8 cellular contexts compared by ENCODE assay signal in the genomic region with DNA sequence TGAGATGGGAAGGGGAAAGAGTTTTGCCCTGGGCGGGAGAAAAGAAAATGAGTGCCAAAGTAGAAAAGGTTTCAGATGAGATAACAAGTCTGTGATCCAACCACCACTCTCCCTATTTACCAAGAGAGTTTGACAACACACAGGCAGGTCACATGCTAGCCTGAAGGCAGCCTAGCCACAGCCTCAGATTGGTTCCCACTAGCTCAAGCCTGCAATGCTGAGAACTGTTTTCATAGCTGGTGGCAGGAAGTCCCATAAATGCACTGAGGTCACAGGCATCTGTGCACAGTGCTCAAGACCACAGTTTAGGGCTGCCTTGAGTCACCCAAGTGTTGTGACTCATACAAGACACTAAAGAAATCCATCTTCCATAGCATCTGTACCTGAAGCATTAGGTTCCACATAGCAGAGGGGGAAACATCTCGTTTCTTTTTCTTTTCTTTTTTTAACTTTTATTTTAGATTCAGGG. TPM values are rescaled to one million over a fixed set of nuclear protein-coding genes. Genes with fewer than 3 reads are reported as not detected.
DNase-seq lines count a peak whose midpoint lies in the region; ATAC-seq and TF ChIP-seq lines count a peak whose summit lies in the region.

No MANE protein-coding gene starts in this region.

- H3K27ac ChIP-seq in GM23338 (ENCODE audit: low read depth), result no peak overlapping the region

- H3K27me3 Mint-ChIP-seq in activated CD4-positive, alpha-beta T cell treated with anti-CD3 and anti-CD28 coated beads, Interleukin-2, amount 10 ng/mL, durations not matched to agents 7 days and 5 days, result peaks cover 18% of the 10 kb centered on the region
- H3K27me3 Mint-ChIP-seq in GM23338 (ENCODE audit: insufficient read depth, low read depth, poor library complexity), result peaks cover 11% of the 10 kb centered on the region

- H3K4me2 ChIP-seq in GM23338, result no peak overlapping the region

- no peaks in the 10 kb centered on the region for H3F3A ChIP-seq in GM23338 (replicated peaks; ENCODE audit: low read depth)

- DNase-seq in GM12865 (ENCODE audit: low read depth), result peak; percentile 91
- peak; percentile 80 for DNase-seq in activated CD4-positive, alpha-beta T cell treated with anti-CD3 and anti-CD28 coated beads, Interleukin-2, amount 10 ng/mL, durations not matched to agents 7 days and 5 days
- DNase-seq in left colon, result no peak
- DNase-seq in DMS53 (lab: John Stamatoyannopoulos, UW), result no peak
- no peak for DNase-seq in GM23338 (ENCODE audit: low spot score)
- DNase-seq in Kasumi-1 (lab: John Stamatoyannopoulos, UW), result no peak

- no peaks in the 10 kb centered on the region for H4K20me1 ChIP-seq in GM23338 (replicated peaks; ENCODE audit: insufficient read depth)

- H3K4me3 ChIP-seq in GM12865 (ENCODE audit: low read depth, low read length) (no peak overlapping the region), GM23338 (no peak overlapping the region)

- H3K36me3 ChIP-seq in GM23338 (ENCODE audit: insufficient read depth), result no peaks in the 10 kb centered on the region

- no peak overlapping the region for H2AFZ ChIP-seq in GM23338

- H3K4me1 Mint-ChIP-seq in activated CD4-positive, alpha-beta T cell treated with anti-CD3 and anti-CD28 coated beads, Interleukin-2, amount 10 ng/mL, durations not matched to agents 7 days and 5 days, result peaks cover 33% of the 10 kb centered on the region
- peaks cover 5% of the 10 kb centered on the region; the same call in 1 of the 3 replicates for H3K4me1 Mint-ChIP-seq in GM23338

- POLR2A ChIA-PET in activated CD4-positive, alpha-beta T cell treated with anti-CD3 and anti-CD28 coated beads, Interleukin-2, amount 10 ng/mL, durations not matched to agents 7 days and 5 days (lab: Charles Lee), result interaction anchor here (1.7 kb wide), 1 partner anchor 18 kb away, joined by 4 read pairs; the partner anchor contains the start of gene POP4

- no peaks in the 10 kb centered on the region for H3K79me2 ChIP-seq in GM23338 (replicated peaks; ENCODE audit: insufficient read depth)

- H3K27me3 ChIP-seq in GM23338 (ENCODE audit: insufficient read depth), result no peaks in the 10 kb centered on the region

- CTCF ChIA-PET in activated CD4-positive, alpha-beta T cell treated with anti-CD3 and anti-CD28 coated beads, Interleukin-2, amount 10 ng/mL, durations not matched to agents 7 days and 5 days (lab: Charles Lee), result interaction anchor here (0.8 to 2.1 kb wide), 4 partner anchors 8 to 85 kb away, joined by 3 to 11 read pairs (median 4); partner anchors contain the start of gene POP4

- H3K27ac Mint-ChIP-seq in activated CD4-positive, alpha-beta T cell treated with anti-CD3 and anti-CD28 coated beads, Interleukin-2, amount 10 ng/mL, durations not matched to agents 7 days and 5 days, result peak overlapping the region; percentile 82
- H3K27ac Mint-ChIP-seq in GM23338, result no peak overlapping the region

- peak; percentile 93 for ATAC-seq in HG02885 (IDR thresholded peaks at IDR 0.05; ENCODE audit: poor library complexity, unreplicated experiment)
- peak; percentile 24 for ATAC-seq in left colon
- ATAC-seq in HG03521 (IDR thresholded peaks at IDR 0.05; ENCODE audit: unreplicated experiment), result no peak
- no peak for ATAC-seq in GM23338

- H3K9me2 ChIP-seq in GM23338 (ENCODE audit: insufficient read depth), result no peaks in the 10 kb centered on the region

- intact Hi-C loops in left colon (cut with DNase I, micrococcal nuclease), result no loop called here

- H3K36me3 Mint-ChIP-seq in activated CD4-positive, alpha-beta T cell treated with anti-CD3 and anti-CD28 coated beads, Interleukin-2, amount 10 ng/mL, durations not matched to agents 7 days and 5 days (ENCODE audit: low read depth), result no peaks in the 10 kb centered on the region
- H3K36me3 Mint-ChIP-seq in GM23338 (ENCODE audit: low read depth), result no peaks in the 10 kb centered on the region

- H3K4me1 ChIP-seq in GM23338 (ENCODE audit: insufficient read depth), result no peaks in the 10 kb centered on the region

- peaks cover 2% of the 10 kb centered on the region for H3K9me3 Mint-ChIP-seq in activated CD4-positive, alpha-beta T cell treated with anti-CD3 and anti-CD28 coated beads, Interleukin-2, amount 10 ng/mL, durations not matched to agents 7 days and 5 days
- H3K9me3 Mint-ChIP-seq in GM23338, result 0 out of 3 replicates have a peak, but pooled peaks cover 5% of the 10 kb centered on the region

- H3K4me3 Mint-ChIP-seq in activated CD4-positive, alpha-beta T cell treated with anti-CD3 and anti-CD28 coated beads, Interleukin-2, amount 10 ng/mL, durations not matched to agents 7 days and 5 days, result no peak overlapping the region
- H3K4me3 Mint-ChIP-seq in GM23338, result no peak overlapping the region

- TF ChIP-seq CTCF in GM12865 (IDR thresholded peaks at IDR 0.05; ENCODE audit: insufficient read depth, low read depth, low read length, missing control alignments) (no peak), GM23338 (conservative IDR thresholded peaks at IDR 0.05; ENCODE audit: low read depth in 2 of 2) (no peak)

TF ChIP-seq in GM23338, 12 proteins besides CTCF, POLR2A, EP300 and RAD21 (continues in another document):
- TF ChIP-seq ETS1 (IDR thresholded peaks at IDR 0.05) (no peak), POLR2AphosphoS5 (IDR thresholded peaks at IDR 0.05; ENCODE audit: low read depth) (no peak), EZH2phosphoT487 (IDR thresholded peaks at IDR 0.05; ENCODE audit: unreplicated experiment) (no peak), JUNB (IDR thresholded peaks at IDR 0.05; ENCODE audit: unreplicated experiment) (no peak), REST (IDR thresholded peaks at IDR 0.05; ENCODE audit: unreplicated experiment) (no peak), NANOG (IDR thresholded peaks at IDR 0.05; ENCODE audit: borderline replicate concordance) (no peak), EZH2 (IDR thresholded peaks at IDR 0.05; ENCODE audit: low read depth, unreplicated experiment) (no peak)

RNA-seq across cellular contexts. Expression of gene POP4, which starts 18.5 kb away (rescaled TPM):
- total RNA-seq in activated CD4-positive, alpha-beta T cell treated with anti-CD3 and anti-CD28 coated beads, Interleukin-2, amount 10 ng/mL, durations not matched to agents 7 days and 5 days, result 100 to 1,000 TPM in 1 of 2 experiments, 10 to 100 TPM in 1; 96.0 to 113 TPM
- 10 to 100 TPM; 57.5 to 61.8 TPM for total RNA-seq in left colon
- 35.5 and 37.2 TPM in 2 replicates for total RNA-seq in GM23338 (2014; rRNA removed; shearing (Covaris generic))
- 58.3 and 62.0 TPM in 2 replicates for polyA plus RNA-seq in GM23338 (2016; fragmentation: Nextera tagmentation; extraction: Ambion mirVana)

Comparison
In these comparisons a context has a peak if more than half of its experiments do, and no peak if none do; other contexts are left out.
1. DNase-seq: peak in GM12865 (single experiment) and activated CD4-positive, alpha-beta T cell treated with anti-CD3 and anti-CD28 coated beads, Interleukin-2, amount 10 ng/mL, durations not matched to agents 7 days and 5 days (single experiment); none in left colon (0 of 2), DMS53 (single experiment), GM23338 (single experiment) and Kasumi-1 (0 of 2).
2. ATAC-seq: peak in HG02885 (single experiment) and left colon (single experiment); none in HG03521 (single experiment) and GM23338 (single experiment).